9 cellular contexts compared by ENCODE assay signal in the genomic region with DNA sequence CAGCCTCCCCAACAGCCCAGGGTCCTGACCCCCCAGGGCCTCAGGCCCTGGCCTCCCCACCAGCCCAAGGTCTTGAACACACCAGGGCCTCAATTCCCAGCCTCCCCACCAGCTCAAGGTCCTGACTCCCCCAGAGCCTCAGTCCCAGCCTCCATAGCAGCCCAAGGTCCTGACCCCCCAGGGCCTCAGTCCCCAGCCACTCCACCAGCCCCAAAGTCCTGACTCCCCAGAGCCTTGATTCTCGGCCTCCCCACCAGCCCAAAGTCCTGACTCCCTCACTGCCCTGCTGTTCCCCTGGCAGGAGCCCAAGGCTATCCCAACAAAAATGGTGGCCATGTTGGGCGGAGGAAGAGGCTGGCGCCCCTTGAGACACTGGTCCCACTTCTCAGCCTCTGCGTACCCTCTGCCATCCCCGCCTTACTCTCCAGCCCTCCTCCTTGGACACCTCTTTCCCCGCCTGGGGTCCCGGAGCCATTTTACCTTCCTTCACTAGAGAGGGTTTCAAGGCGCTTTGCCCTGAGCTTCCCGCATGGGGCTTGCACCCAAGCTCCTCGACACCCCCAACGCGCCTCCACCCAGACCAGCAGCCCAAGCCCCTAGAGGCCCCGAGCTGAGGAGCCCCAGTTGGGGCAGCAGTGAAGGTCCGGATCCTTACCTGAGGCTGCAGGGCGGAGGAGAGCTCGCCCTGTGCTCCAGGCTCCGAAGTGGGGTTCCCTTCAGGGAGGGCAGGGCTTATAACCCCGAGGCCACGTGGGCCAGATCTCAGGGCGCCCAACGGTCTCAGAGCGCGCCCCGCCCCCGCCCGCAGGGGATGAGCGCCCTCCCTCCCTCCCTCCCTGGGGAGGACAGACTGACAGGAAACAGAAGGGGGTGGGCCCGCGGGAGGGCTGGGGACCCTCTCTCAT. TPM values are rescaled to one million over a fixed set of nuclear protein-coding genes. Genes with fewer than 3 reads are reported as not detected.
DNase-seq lines count a peak whose midpoint lies in the region; ATAC-seq, FAIRE-seq and TF ChIP-seq lines count a peak whose summit lies in the region.
"Had no signal": no experiment of that assay in that cellular context is flagged by ENCODE, and none has a peak within 500 bp of the region (broad histone marks: within the 10 kb centered on the region; RNA-seq: fewer than 3 reads in every experiment).

No MANE protein-coding gene starts in this region.

- no peaks in the 10 kb centered on the region for H3K36me3 ChIP-seq in lower lobe of right lung

- DNase-seq in GM19239 (ENCODE audit: insufficient read length, low spot score) (no peak), OCI-M1 (lab: John Stamatoyannopoulos, UW) (peak; percentile 91), lower lobe of right lung (peak; percentile 91), HTR-8/SVneo (ENCODE audit: insufficient read length, low spot score) (no peak), RCC 7860 (ENCODE audit: low spot score) (no peak), NCI-H774 (lab: John Stamatoyannopoulos, UW) (no peak)
- DNase-seq in activated effector memory CD4-positive, alpha-beta T cell treated with anti-CD3 and anti-CD28 coated beads, Interleukin-2, amount 50 U/mL, for 16 hours: peak; percentile 96
- DNase-seq in stimulated activated CD8-positive, alpha-beta memory T cell treated with anti-CD3 and anti-CD28 coated beads, Interleukin-4, amount 100 ng/mL, for 24 hours (ENCODE audit: low read depth): peak; percentile 92

- H3K4me3 ChIP-seq in lower lobe of right lung: peak overlapping the region; percentile 66

- peak overlapping the region; percentile 95 for H3K27ac ChIP-seq in lower lobe of right lung

- ATAC-seq in lower lobe of right lung: peak; percentile 63 to 76

- intact Hi-C loops in lower lobe of right lung (cut with DNase I): no loop called here

- H3K9me3 ChIP-seq in lower lobe of right lung: no peaks in the 10 kb centered on the region

- H3K4me1 ChIP-seq in lower lobe of right lung: peaks cover 42% of the 10 kb centered on the region

- FAIRE-seq in GM19239 (lab: Jason Lieb, UNC): peak; percentile 86
- no peak for FAIRE-seq in HTR-8/SVneo (lab: Jason Lieb, UNC)
- FAIRE-seq in RCC 7860 (lab: Jason Lieb, UNC): no peak

- no peaks in the 10 kb centered on the region for H3K27me3 ChIP-seq in lower lobe of right lung (ENCODE audit: low read depth)

- TF ChIP-seq CTCF in lower lobe of right lung (IDR thresholded peaks at IDR 0.05): no peak

RNA-seq across cellular contexts. Expression of a gene that starts 3.5 kb away (rescaled TPM):
- total RNA-seq in lower lobe of right lung: 20.2 TPM

RNA-seq across cellular contexts. Expression of a gene that starts 19.9 kb away (rescaled TPM):
- 82.4 TPM for total RNA-seq in lower lobe of right lung

RNA-seq across cellular contexts. Expression of a gene that starts 51.3 kb away (rescaled TPM):
- 1.1 TPM for total RNA-seq in lower lobe of right lung
- total RNA-seq: HT1080 had no signal

Comparison
In these comparisons a context has a peak if more than half of its experiments do, and no peak if none do; other contexts are left out.
1. DNase-seq: peak in OCI-M1 (single experiment), activated effector memory CD4-positive, alpha-beta T cell treated with anti-CD3 and anti-CD28 coated beads, Interleukin-2, amount 50 U/mL, for 16 hours (single experiment), lower lobe of right lung (single experiment) and stimulated activated CD8-positive, alpha-beta memory T cell treated with anti-CD3 and anti-CD28 coated beads, Interleukin-4, amount 100 ng/mL, for 24 hours (single experiment); none in GM19239 (single experiment), HTR-8/SVneo (single experiment), RCC 7860 (single experiment) and NCI-H774 (single experiment).